ENCODE assay signal across 8 cellular contexts in the genomic region with DNA sequence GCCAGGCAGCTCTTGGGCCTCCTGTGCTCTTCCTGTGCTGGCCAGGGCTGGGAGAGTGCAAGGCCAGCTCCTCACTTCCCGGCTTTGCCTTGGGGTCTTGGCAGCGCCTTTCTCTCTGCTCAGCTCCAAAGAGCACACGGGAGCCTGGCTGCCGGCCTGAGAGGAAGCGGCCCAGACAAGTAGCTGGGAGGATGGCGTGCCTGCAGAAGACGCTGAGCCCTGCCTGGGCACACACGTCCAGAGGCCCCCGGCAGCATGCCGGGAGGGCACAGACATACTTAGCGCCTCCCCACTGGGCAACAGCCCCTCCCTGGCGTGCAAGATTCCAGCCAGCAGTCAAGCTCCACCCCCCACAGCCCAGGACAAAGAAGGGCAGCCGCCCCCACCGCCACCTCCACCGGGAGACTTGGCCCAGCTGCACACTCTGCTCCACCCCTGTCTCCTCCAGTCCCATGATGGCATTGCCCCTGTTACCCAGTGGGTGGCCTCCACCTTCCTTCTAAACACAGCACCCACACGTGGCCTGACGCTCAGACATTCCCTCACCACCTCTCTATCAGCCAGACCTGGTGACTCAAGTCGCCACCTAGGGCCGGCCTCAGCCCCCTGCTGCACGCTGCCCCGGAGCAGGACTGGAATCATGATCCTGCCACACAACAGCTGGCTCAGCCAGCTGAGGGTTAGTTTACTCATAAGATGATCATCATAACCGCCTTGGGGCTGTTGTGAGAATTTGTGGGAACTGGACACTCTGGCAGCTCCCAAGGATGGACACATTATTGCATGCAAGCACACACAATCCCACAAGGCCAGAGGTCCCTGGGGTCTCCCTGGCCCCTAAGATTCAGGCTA. TPM values are rescaled to one million over a fixed set of nuclear protein-coding genes. Genes with fewer than 3 reads are reported as not detected.
DNase-seq lines count a peak whose midpoint lies in the region; ATAC-seq and TF ChIP-seq lines count a peak whose summit lies in the region.

No MANE protein-coding gene starts in this region.

- intact Hi-C loops in activated CD8-positive, alpha-beta T cell treated with anti-CD3 and anti-CD28 coated beads for 36 hours (cut with micrococcal nuclease), result no loop called here
- intact Hi-C loops in stomach (cut with DNase I; ENCODE audit: low total_unique reads), result no loop called here

- H3K36me3 Mint-ChIP-seq in activated CD8-positive, alpha-beta T cell treated with anti-CD3 and anti-CD28 coated beads for 36 hours (ENCODE audit: low read depth), result no peaks in the 10 kb centered on the region
- H3K36me3 Mint-ChIP-seq in endothelial cell (ENCODE audit: low read depth, unreplicated experiment), result no peaks in the 10 kb centered on the region
- H3K36me3 Mint-ChIP-seq in mesothelial cell of epicardium, result no peaks in the 10 kb centered on the region

- peak overlapping the region; percentile 48 to 85 (median 76) for H3K27ac ChIP-seq in stomach

- no peaks in the 10 kb centered on the region for H3K27me3 Mint-ChIP-seq in activated CD8-positive, alpha-beta T cell treated with anti-CD3 and anti-CD28 coated beads for 36 hours
- H3K27me3 Mint-ChIP-seq in endothelial cell (ENCODE audit: unreplicated experiment) (peaks cover 4% of the 10 kb centered on the region), mesothelial cell of epicardium (ENCODE audit: low read depth) (no peaks in the 10 kb centered on the region)

- H3K36me3 ChIP-seq in H7 (replicated peaks; ENCODE audit: control insufficient read depth, insufficient read depth, low read length) (no peaks in the 10 kb centered on the region), stomach (no peaks in the 10 kb centered on the region)

- peaks cover 6% of the 10 kb centered on the region for H3K4me1 Mint-ChIP-seq in activated CD8-positive, alpha-beta T cell treated with anti-CD3 and anti-CD28 coated beads for 36 hours (ENCODE audit: low read depth)
- H3K4me1 Mint-ChIP-seq in endothelial cell (ENCODE audit: unreplicated experiment) (peaks cover 11% of the 10 kb centered on the region), mesothelial cell of epicardium (peaks cover 42% of the 10 kb centered on the region)

- H3K27me3 ChIP-seq in H7 (ENCODE audit: control insufficient read depth, insufficient read depth, low read length) (no peaks in the 10 kb centered on the region), stomach (no peaks in the 10 kb centered on the region)

- no peaks in the 10 kb centered on the region for H3K9me3 Mint-ChIP-seq in activated CD8-positive, alpha-beta T cell treated with anti-CD3 and anti-CD28 coated beads for 36 hours
- H3K9me3 Mint-ChIP-seq in endothelial cell (ENCODE audit: unreplicated experiment) (no peaks in the 10 kb centered on the region), mesothelial cell of epicardium (no peaks in the 10 kb centered on the region)

- TF ChIP-seq POLR2A in stomach (IDR thresholded peaks at IDR 0.05), result no peak

- H3K4me3 ChIP-seq in H7 (ENCODE audit: insufficient read depth, low read depth, low read length), result peak overlapping the region; percentile 17; the same call in 1 of the 2 replicates
- H3K4me3 ChIP-seq in stomach, result peak overlapping the region in 2 of 4 donors; percentile 9 to 23

- POLR2A ChIA-PET in activated CD8-positive, alpha-beta T cell treated with anti-CD3 and anti-CD28 coated beads for 36 hours (lab: Charles Lee), result interaction anchor here (1.7 kb wide), 1 partner anchor 16 kb away, joined by 9 read pairs; no protein-coding TSS in a partner anchor

- peak; percentile 60 for DNase-seq in COR-L47 (lab: John Stamatoyannopoulos, UW)
- DNase-seq in H7, result peak; percentile 90
- DNase-seq in NCI-H345 (lab: John Stamatoyannopoulos, UW), result peak; percentile 56
- DNase-seq in activated CD8-positive, alpha-beta T cell treated with anti-CD3 and anti-CD28 coated beads for 36 hours, result peak; percentile 70
- peak; percentile 71 for DNase-seq in endothelial cell (ENCODE audit: low spot score)
- no peak for DNase-seq in mesothelial cell of epicardium (ENCODE audit: low spot score in 2 of 2, unreplicated experiment in 2 of 2)
- peak; percentile 79 for DNase-seq in stomach

- TF ChIP-seq EP300 in stomach (IDR thresholded peaks at IDR 0.05), result no peak

- peak overlapping the region; percentile 2 for H3K27ac Mint-ChIP-seq in activated CD8-positive, alpha-beta T cell treated with anti-CD3 and anti-CD28 coated beads for 36 hours
- H3K27ac Mint-ChIP-seq in endothelial cell (ENCODE audit: unreplicated experiment) (peak overlapping the region; percentile 58), mesothelial cell of epicardium (peak overlapping the region; percentile 79)

- no peaks in the 10 kb centered on the region for H3K9me3 ChIP-seq in stomach

- CTCF ChIA-PET in activated CD8-positive, alpha-beta T cell treated with anti-CD3 and anti-CD28 coated beads for 36 hours (lab: Charles Lee), result interaction anchor here (0.9 to 3.6 kb wide), 16 partner anchors 9 to 119 kb away, joined by 3 to 36 read pairs (median 4); a partner anchor contains a TSS

- peak; percentile 93 for ATAC-seq in activated CD8-positive, alpha-beta T cell treated with anti-CD3 and anti-CD28 coated beads for 36 hours
- ATAC-seq in GM19328 (IDR thresholded peaks at IDR 0.05; ENCODE audit: unreplicated experiment), result no peak

- peaks cover 32 to 59% (median 35%) of the 10 kb centered on the region in 4 donors for H3K4me1 ChIP-seq in stomach

- peak; percentile 42 for TF ChIP-seq CTCF in activated CD8-positive, alpha-beta T cell treated with anti-CD3 and anti-CD28 coated beads for 36 hours (IDR thresholded peaks at IDR 0.05)
- TF ChIP-seq CTCF in endothelial cell (IDR thresholded peaks at IDR 0.05; ENCODE audit: unreplicated experiment), result peak; percentile 28
- TF ChIP-seq CTCF in mesothelial cell of epicardium (IDR thresholded peaks at IDR 0.05; ENCODE audit: unreplicated experiment), result no peak
- peak in 5 of 7 experiments; percentile 29 to 64 (median 51) for TF ChIP-seq CTCF in stomach (IDR thresholded peaks at IDR 0.05)

- WGBS in stomach, 5 donors, result 7 to 11% (median 8%) methylated on average over 17 to 22 of the region's 22 CpGs

- H3K4me3 Mint-ChIP-seq in activated CD8-positive, alpha-beta T cell treated with anti-CD3 and anti-CD28 coated beads for 36 hours, result no peak overlapping the region
- H3K4me3 Mint-ChIP-seq in endothelial cell (ENCODE audit: unreplicated experiment) (peak overlapping the region; percentile 70), mesothelial cell of epicardium (peak overlapping the region; percentile 42)

RNA-seq across cellular contexts. Expression of a gene that starts 12.4 kb away (rescaled TPM):
- 0.52 and 1.1 TPM in 2 replicates for total RNA-seq in H7 (2014; rRNA removed; shearing (Covaris generic))
- under 1 TPM in 1 of 2 experiments, not detected in 1; 0.34 TPM for total RNA-seq in activated CD8-positive, alpha-beta T cell treated with anti-CD3 and anti-CD28 coated beads for 36 hours
- total RNA-seq in endothelial cell (ENCODE audit: unreplicated experiment) (not detected), mesothelial cell of epicardium (not detected in 3 replicates), stomach (10 to 100 TPM in 3 of 5 donors, 1 to 10 TPM in 2; 5.4 to 89.3 (median 21.4) TPM)
- polyA plus RNA-seq in stomach, result 10 to 100 TPM in 1 of 3 donors, 1 to 10 TPM in 2; 6.0 to 24.3 (median 8.7) TPM

RNA-seq across cellular contexts. Expression of a gene that starts 23.2 kb away (rescaled TPM):
- total RNA-seq in H7 (2014; rRNA removed; shearing (Covaris generic)), result 8.2 and 9.4 TPM in 2 replicates
- 1 to 10 TPM in 1 of 2 experiments, under 1 TPM in 1; 0.92 to 1.0 TPM for total RNA-seq in activated CD8-positive, alpha-beta T cell treated with anti-CD3 and anti-CD28 coated beads for 36 hours
- total RNA-seq in endothelial cell (ENCODE audit: unreplicated experiment), result 6.8 TPM
- 3,780 to 4,004 TPM (median 3,972 TPM) in 3 replicates for total RNA-seq in mesothelial cell of epicardium
- 1,000 to 10,000 TPM in 1 of 5 donors, 100 to 1,000 TPM in 3, 10 to 100 TPM in 1; 87.0 to 1,931 (median 219) TPM for total RNA-seq in stomach
- polyA plus RNA-seq in stomach, result 10 to 100 TPM; 17.9 to 60.0 (median 24.9) TPM

RNA-seq across cellular contexts. Expression of a gene that starts 27.7 kb away (rescaled TPM):
- 15.0 and 21.1 TPM in 2 replicates for total RNA-seq in H7 (2014; rRNA removed; shearing (Covaris generic))
- 10 to 100 TPM; 52.4 to 56.4 TPM for total RNA-seq in activated CD8-positive, alpha-beta T cell treated with anti-CD3 and anti-CD28 coated beads for 36 hours
- total RNA-seq in endothelial cell (ENCODE audit: unreplicated experiment), result 101 TPM
- 56.4 to 58.6 TPM (median 56.6 TPM) in 3 replicates for total RNA-seq in mesothelial cell of epicardium
- total RNA-seq in stomach, result 10 to 100 TPM; 11.6 to 64.2 (median 22.5) TPM
- polyA plus RNA-seq in stomach, result 10 to 100 TPM; 13.1 to 28.8 (median 14.2) TPM

RNA-seq across cellular contexts. Expression of a gene that starts 48.2 kb away (rescaled TPM):
- 7.8 and 8.2 TPM in 2 replicates for total RNA-seq in H7 (2014; rRNA removed; shearing (Covaris generic))
- total RNA-seq in activated CD8-positive, alpha-beta T cell treated with anti-CD3 and anti-CD28 coated beads for 36 hours, result 1 to 10 TPM in 1 of 2 experiments, under 1 TPM in 1; 0.47 to 1.3 TPM
- total RNA-seq in endothelial cell (ENCODE audit: unreplicated experiment) (82.0 TPM), mesothelial cell of epicardium (17.3 to 20.0 TPM (median 19.4 TPM) in 3 replicates), stomach (10 to 100 TPM in 1 of 5 donors, 1 to 10 TPM in 2, not detected in 2; 1.5 to 87.0 (median 1.9) TPM)
- 1 to 10 TPM; 1.3 to 2.3 (median 1.6) TPM for polyA plus RNA-seq in stomach

Comparison
In these comparisons a context has a peak if more than half of its experiments do, and no peak if none do; other contexts are left out.
1. DNase-seq: peak in COR-L47 (single experiment), H7 (single experiment), NCI-H345 (single experiment), activated CD8-positive, alpha-beta T cell treated with anti-CD3 and anti-CD28 coated beads for 36 hours (single experiment), endothelial cell (single experiment) and stomach (single experiment); none in mesothelial cell of epicardium (0 of 2).
2. H3K27ac Mint-ChIP-seq: peak in every context shown above with its lines; median percentile 79 in mesothelial cell of epicardium; 58 in endothelial cell; 2 in activated CD8-positive, alpha-beta T cell treated with anti-CD3 and anti-CD28 coated beads for 36 hours.